9 cellular contexts compared by ENCODE assay signal in the genomic region with DNA sequence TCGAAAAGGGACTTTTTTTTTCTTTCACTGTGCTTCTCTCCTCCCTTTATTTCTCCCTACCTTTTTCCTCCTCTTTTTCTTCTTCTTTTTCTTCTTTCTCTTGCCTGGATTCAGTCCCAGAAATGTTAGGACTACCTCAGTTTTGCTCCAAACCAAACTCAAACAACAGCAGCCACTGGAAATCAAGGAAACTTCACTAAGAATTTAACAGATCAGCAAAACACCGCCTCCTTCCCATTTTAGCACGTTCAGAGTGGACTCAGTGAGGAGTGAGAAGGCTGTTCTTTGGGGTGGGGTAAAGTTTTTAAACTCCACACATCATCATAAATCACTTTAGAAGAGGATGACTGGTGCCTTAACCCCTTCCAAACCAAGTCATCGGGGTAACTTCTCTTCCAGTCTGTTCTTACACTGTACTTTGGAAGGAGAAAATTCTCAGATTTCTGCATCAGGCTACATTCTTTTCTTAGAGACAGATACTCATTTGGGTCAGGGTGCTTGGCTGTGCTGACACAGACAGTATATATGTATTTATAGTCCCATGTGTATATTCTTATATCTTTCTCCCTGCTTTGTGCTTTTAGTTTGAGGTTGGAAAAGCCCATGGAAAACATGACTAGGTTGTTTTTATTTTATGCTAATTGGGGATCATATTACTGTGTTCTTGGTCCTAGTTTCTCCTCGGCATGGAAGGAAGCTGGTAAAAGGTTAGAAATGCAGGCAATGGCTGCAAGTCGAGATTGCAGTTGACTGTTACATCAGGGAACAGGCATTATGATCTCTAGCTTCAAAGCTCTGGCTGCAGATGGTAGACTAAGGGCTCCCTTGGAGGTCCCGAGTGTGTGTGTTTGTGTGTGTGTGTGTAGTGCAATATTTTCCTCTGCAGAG. TPM values are rescaled to one million over a fixed set of nuclear protein-coding genes. Genes with fewer than 3 reads are reported as not detected.
DNase-seq lines count a peak whose midpoint lies in the region; ATAC-seq, FAIRE-seq and TF ChIP-seq lines count a peak whose summit lies in the region.
"Had no signal": no experiment of that assay in that cellular context is flagged by ENCODE, and none has a peak within 500 bp of the region (broad histone marks: within the 10 kb centered on the region; RNA-seq: fewer than 3 reads in every experiment).

A gene with protein sequence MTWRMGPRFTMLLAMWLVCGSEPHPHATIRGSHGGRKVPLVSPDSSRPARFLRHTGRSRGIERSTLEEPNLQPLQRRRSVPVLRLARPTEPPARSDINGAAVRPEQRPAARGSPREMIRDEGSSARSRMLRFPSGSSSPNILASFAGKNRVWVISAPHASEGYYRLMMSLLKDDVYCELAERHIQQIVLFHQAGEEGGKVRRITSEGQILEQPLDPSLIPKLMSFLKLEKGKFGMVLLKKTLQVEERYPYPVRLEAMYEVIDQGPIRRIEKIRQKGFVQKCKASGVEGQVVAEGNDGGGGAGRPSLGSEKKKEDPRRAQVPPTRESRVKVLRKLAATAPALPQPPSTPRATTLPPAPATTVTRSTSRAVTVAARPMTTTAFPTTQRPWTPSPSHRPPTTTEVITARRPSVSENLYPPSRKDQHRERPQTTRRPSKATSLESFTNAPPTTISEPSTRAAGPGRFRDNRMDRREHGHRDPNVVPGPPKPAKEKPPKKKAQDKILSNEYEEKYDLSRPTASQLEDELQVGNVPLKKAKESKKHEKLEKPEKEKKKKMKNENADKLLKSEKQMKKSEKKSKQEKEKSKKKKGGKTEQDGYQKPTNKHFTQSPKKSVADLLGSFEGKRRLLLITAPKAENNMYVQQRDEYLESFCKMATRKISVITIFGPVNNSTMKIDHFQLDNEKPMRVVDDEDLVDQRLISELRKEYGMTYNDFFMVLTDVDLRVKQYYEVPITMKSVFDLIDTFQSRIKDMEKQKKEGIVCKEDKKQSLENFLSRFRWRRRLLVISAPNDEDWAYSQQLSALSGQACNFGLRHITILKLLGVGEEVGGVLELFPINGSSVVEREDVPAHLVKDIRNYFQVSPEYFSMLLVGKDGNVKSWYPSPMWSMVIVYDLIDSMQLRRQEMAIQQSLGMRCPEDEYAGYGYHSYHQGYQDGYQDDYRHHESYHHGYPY (minus strand): TSS at position 280 of the 888 bp plus-strand sequence. CDS start 1,238 bp downstream, outside the sequence.

- WGBS in A549 (ENCODE audit: missing lambda C conversion rate): 4% methylated on average over 7 of the region's 7 CpGs
- 66 to 75% methylated on average over 4 of the region's 7 CpGs for WGBS in mesodermal cell (ENCODE audit: insufficient coverage in 2 of 2), 2 experiments

- TF ChIP-seq CTCF in A549 (IDR thresholded peaks at IDR 0.05) (no peak), dorsolateral prefrontal cortex (IDR thresholded peaks at IDR 0.05 in 54 of 56, conservative IDR thresholded peaks at IDR 0.05 in 2 of 56; ENCODE audit: low read depth in 1 of 56, partially characterized antibody in 56 of 56) (no peak)

- TF ChIP-seq EP300 in A549 (IDR thresholded peaks at IDR 0.05): no peak

- POLR2A ChIA-PET in A549 (lab: Yijun Ruan, JAX): interaction anchor here (0.5 to 3.6 kb wide), 44 partner anchors 10 to 1106 kb away, joined by 3 to 51 read pairs (median 4); a partner anchor contains a TSS

- DNase-seq in A549 (ENCODE audit: low read depth in 1 of 2, low spot score in 1 of 2) (peak; percentile 75 to 91), MV-4-11 (lab: John Stamatoyannopoulos, UW) (peak; percentile 41), dorsolateral prefrontal cortex (no peak), DMS53 treated with DMSO at 0.1 percent for 48 hours (lab: John Stamatoyannopoulos, UW; ENCODE audit: unreplicated experiment) (no peak)
- DNase-seq: CD4-positive, alpha-beta memory T cell had no signal

- ATAC-seq in A549: peak; percentile 79 to 82
- no peak for ATAC-seq in HG02588 (IDR thresholded peaks at IDR 0.05; ENCODE audit: unreplicated experiment)
- no peak for ATAC-seq in GM21528 (IDR thresholded peaks at IDR 0.05; ENCODE audit: low FRiP score, unreplicated experiment)
- no peak for ATAC-seq in HG03457 (IDR thresholded peaks at IDR 0.05; ENCODE audit: unreplicated experiment)

- TF ChIP-seq RAD21 in A549 (conservative IDR thresholded peaks at IDR 0.05 in 1 of 2, IDR thresholded peaks at IDR 0.05 in 1 of 2): no peak; a peak in 1 of 5 replicates

- peak; percentile 76 for FAIRE-seq in A549 (lab: Jason Lieb, UNC)

- peak within 1 kb of the TSS; percentile 90 to 99 for H3K27ac ChIP-seq in A549
- peak within 1 kb of the TSS in 6 of 59 donors; percentile 1 to 61 (median 41) for H3K27ac ChIP-seq in dorsolateral prefrontal cortex
- H3K27ac ChIP-seq in mesodermal cell (ENCODE audit: low read depth, low read length, severe bottlenecking): peak within 1 kb of the TSS; percentile 99

- H3K9me3 ChIP-seq in A549 (no peaks in the 10 kb centered on the region), mesodermal cell (ENCODE audit: control insufficient read depth, low read length) (peaks cover 4% of the 10 kb centered on the region)

- H3K4me3 ChIP-seq in A549 (peak within 1 kb of the TSS; percentile 47), dorsolateral prefrontal cortex (peak within 1 kb of the TSS in 52 of 59 donors; percentile 1 to 63 (median 32)), mesodermal cell (ENCODE audit: extremely low read depth, insufficient read depth, low read length, poor library complexity, severe bottlenecking) (peak within 1 kb of the TSS; percentile 42)

- CTCF ChIA-PET in A549 (lab: Yijun Ruan, JAX): interaction anchor here (0.8 to 8.8 kb wide), 22 partner anchors 13 to 986 kb away, joined by 3 to 147 read pairs (median 11); no protein-coding TSS in a partner anchor

- H3K4me2 ChIP-seq in A549: peak within 1 kb of the TSS; percentile 87

- H3K4me1 ChIP-seq in A549: peaks cover 46% of the 10 kb centered on the region
- H3K4me1 ChIP-seq in mesodermal cell (ENCODE audit: control insufficient read depth, insufficient read depth, low read length, poor library complexity, severe bottlenecking): peaks cover 30% of the 10 kb centered on the region

- peaks cover 20% of the 10 kb centered on the region for H3K36me3 ChIP-seq in mesodermal cell (ENCODE audit: control insufficient read depth, insufficient read depth, low read length)

- peak; percentile 92 for TF ChIP-seq POLR2A in A549 (IDR thresholded peaks at IDR 0.05; ENCODE audit: low read length)

- intact Hi-C loops in dorsolateral prefrontal cortex (cut with DNase I): loop anchor here (5.0 to 10.0 kb wide), 2 partner anchors 174 to 336 kb away; a partner anchor contains a TSS

- H3K27me3 ChIP-seq in dorsolateral prefrontal cortex: peaks cover 0 to 24% (median 0%) of the 10 kb centered on the region in 45 donors

TF ChIP-seq in A549, 52 proteins besides CTCF, POLR2A, EP300 and RAD21 (continues in another document):
- TF ChIP-seq ZSCAN20 (CRISPR knock-in tag; IDR thresholded peaks at IDR 0.05): no peak
- TF ChIP-seq BHLHE40 (IDR thresholded peaks at IDR 0.05; ENCODE audit: low read depth, low read length): no peak
- no peak for TF ChIP-seq NPAS2 (CRISPR knock-in tag; IDR thresholded peaks at IDR 0.05; ENCODE audit: borderline replicate concordance)
- no peak for TF ChIP-seq KDM5A (IDR thresholded peaks at IDR 0.05)
- peak; percentile 99 for TF ChIP-seq FOSB (CRISPR knock-in tag; IDR thresholded peaks at IDR 0.05)
- TF ChIP-seq HEYL (CRISPR knock-in tag; IDR thresholded peaks at IDR 0.05): no peak
- no peak; the same call in 2 of the 3 replicates for TF ChIP-seq SMC3 (IDR thresholded peaks at IDR 0.05)
- TF ChIP-seq KDM1A (IDR thresholded peaks at IDR 0.05; ENCODE audit: low read depth): no peak
- TF ChIP-seq HOXB5 (CRISPR knock-in tag; IDR thresholded peaks at IDR 0.05): peak; percentile 79; the same call in 1 of the 2 replicates
- no peak for TF ChIP-seq ZFP36 (IDR thresholded peaks at IDR 0.05; ENCODE audit: borderline replicate concordance, partially characterized antibody)
- TF ChIP-seq, protein P1, sequence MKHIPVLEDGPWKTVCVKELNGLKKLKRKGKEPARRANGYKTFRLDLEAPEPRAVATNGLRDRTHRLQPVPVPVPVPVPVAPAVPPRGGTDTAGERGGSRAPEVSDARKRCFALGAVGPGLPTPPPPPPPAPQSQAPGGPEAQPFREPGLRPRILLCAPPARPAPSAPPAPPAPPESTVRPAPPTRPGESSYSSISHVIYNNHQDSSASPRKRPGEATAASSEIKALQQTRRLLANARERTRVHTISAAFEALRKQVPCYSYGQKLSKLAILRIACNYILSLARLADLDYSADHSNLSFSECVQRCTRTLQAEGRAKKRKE (CRISPR knock-in tag; IDR thresholded peaks at IDR 0.05; ENCODE audit: low read depth): peak; percentile 81; the same call in 1 of the 2 replicates
- no peak for TF ChIP-seq CBX8 (IDR thresholded peaks at IDR 0.05)
- TF ChIP-seq SREBF2 (IDR thresholded peaks at IDR 0.05): no peak
- no peak for TF ChIP-seq FOSL2 (IDR thresholded peaks at IDR 0.05)
- TF ChIP-seq FOSL2 (CRISPR knock-in tag; IDR thresholded peaks at IDR 0.05): peak; percentile 80
- no peak; the same call in 1 of the 2 replicates for TF ChIP-seq MYC (IDR thresholded peaks at IDR 0.05; ENCODE audit: borderline replicate concordance, low read length)
- TF ChIP-seq HOXB13 (CRISPR knock-in tag; IDR thresholded peaks at IDR 0.05; ENCODE audit: low read depth): no peak
- no peak for TF ChIP-seq CHD4 (IDR thresholded peaks at IDR 0.05; ENCODE audit: borderline replicate concordance)

RNA-seq across cellular contexts. Expression of the gene that starts here (rescaled TPM):
- polyA plus RNA-seq in A549 (2011; rRNA removed) (54.1 and 79.1 TPM in 2 replicates), A549 (2017; fragmentation: RNase III; extraction: RNeasy Plus Mini Kit Qiagen cat#74134 plus additional on column Dnase treatment) (111 to 168 TPM (median 148 TPM) in 3 replicates)
- 18.3 and 19.6 TPM in 2 replicates for polyA plus RNA-seq in A549 (2012; cell fraction: cytosol; rRNA removed)
- polyA plus RNA-seq in A549 (2012; cell fraction: nucleus; rRNA removed): 27.5 and 42.0 TPM in 2 replicates
- polyA minus RNA-seq in A549 (2011; rRNA and poly(A)+ RNA removed): 39.1 and 47.8 TPM in 2 replicates
- total RNA-seq in dorsolateral prefrontal cortex: 10 to 100 TPM in 27 of 120 experiments, 1 to 10 TPM in 93; 1.5 to 19.2 (median 7.2) TPM
- polyA plus RNA-seq in mesodermal cell (2013, experiment 1 of 2): 240 TPM
- polyA plus RNA-seq in mesodermal cell (2013, experiment 2 of 2): 244 TPM
- total RNA-seq: CD4-positive, alpha-beta memory T cell had no signal

Comparison
In these comparisons a context has a peak if more than half of its experiments do, and no peak if none do; other contexts are left out.
1. ATAC-seq: peak in A549 (2 of 2); none in HG02588 (single experiment), GM21528 (single experiment) and HG03457 (single experiment).
2. DNase-seq: peak in A549 (2 of 2) and MV-4-11 (single experiment); none in dorsolateral prefrontal cortex (0 of 10) and DMS53 treated with DMSO at 0.1 percent for 48 hours (single experiment).
3. Peak in every context shown above with its lines, with median percentiles within 50 percentile points of each other: H3K4me3 ChIP-seq.